ENCODE assay signal across 8 cellular contexts in genomic region chr1:228646717-228647522, GRCh38.
DNase-seq lines count a peak whose midpoint lies in the region; ATAC-seq, FAIRE-seq and TF ChIP-seq lines count a peak whose summit lies in the region.

No MANE protein-coding gene starts in this region.

- no peaks in the 10 kb centered on the region for H3K36me3 ChIP-seq in uterus

- FAIRE-seq in GM12891 (lab: Jason Lieb, UNC) = no peak

- H3K27ac ChIP-seq in uterus = peak overlapping the region in 1 of 2 donors; percentile 62

- TF ChIP-seq POLR2A in GM12891 (IDR thresholded peaks at IDR 0.05; ENCODE audit: low read depth, low read length) (no peak), uterus (IDR thresholded peaks at IDR 0.05) (no peak)

- H3K4me3 Mint-ChIP-seq in activated B cell treated with CpG ODN at 0.5 μM for 24 hours = peak overlapping the region; percentile 88

- POLR2A ChIA-PET in AG04449 (lab: Yijun Ruan, JAX) (no interaction called here), activated B cell treated with CpG ODN at 0.5 μM for 24 hours (lab: Charles Lee) (no interaction called here)

- CTCF ChIA-PET in AG04449 (lab: Yijun Ruan, JAX) = no interaction called here
- CTCF ChIA-PET in activated B cell treated with CpG ODN at 0.5 μM for 24 hours (lab: Charles Lee) = no interaction called here

- H3K9me3 Mint-ChIP-seq in activated B cell treated with CpG ODN at 0.5 μM for 24 hours = no peaks in the 10 kb centered on the region

- ATAC-seq in activated B cell treated with CpG ODN at 0.5 μM for 24 hours (ENCODE audit: low read depth) = peak; percentile 73

- peaks cover 26% of the 10 kb centered on the region for H3K4me1 Mint-ChIP-seq in activated B cell treated with CpG ODN at 0.5 μM for 24 hours

- no peaks in the 10 kb centered on the region for H3K9me3 ChIP-seq in uterus

- H3K36me3 Mint-ChIP-seq in activated B cell treated with CpG ODN at 0.5 μM for 24 hours (ENCODE audit: low read depth) = no peaks in the 10 kb centered on the region

- H3K27me3 Mint-ChIP-seq in activated B cell treated with CpG ODN at 0.5 μM for 24 hours = peaks cover 36% of the 10 kb centered on the region

- peaks cover 0 to 44% of the 10 kb centered on the region in 2 donors for H3K27me3 ChIP-seq in uterus

- H3K4me1 ChIP-seq in uterus = peaks cover 0 to 17% of the 10 kb centered on the region in 2 donors

- H3K4me3 ChIP-seq in AG04449 (ENCODE audit: low read depth, low read length) = peak overlapping the region; percentile 59
- H3K4me3 ChIP-seq in epithelial cell of proximal tubule (ENCODE audit: low read depth, low read length) = peak overlapping the region; percentile 65
- peak overlapping the region; percentile 27 to 48 for H3K4me3 ChIP-seq in uterus

- DNase-seq in AG04449 (ENCODE audit: low read depth, low spot score) (no peak), GM12891 (ENCODE audit: insufficient read length, low spot score) (peak; percentile 20), NCI-H1694 (lab: John Stamatoyannopoulos, UW) (peak; percentile 58), activated B cell treated with CpG ODN at 0.5 μM for 24 hours (peak; percentile 41), epithelial cell of proximal tubule (ENCODE audit: low read depth) (no peak), myocyte (ENCODE audit: low read depth) (peak; percentile 54), uterus (peak; percentile 31 to 33), superior temporal gyrus (ENCODE audit: extremely low spot score) (no peak)

- intact Hi-C loops in activated B cell treated with CpG ODN at 0.5 μM for 24 hours (cut with micrococcal nuclease) (no loop called here), uterus (cut with DNase I; ENCODE audit: low total_unique reads) (no loop called here)

- TF ChIP-seq CTCF in AG04449 (IDR thresholded peaks at IDR 0.05; ENCODE audit: insufficient read depth, low read length, missing control alignments) (no peak), activated B cell treated with CpG ODN at 0.5 μM for 24 hours (IDR thresholded peaks at IDR 0.05) (no peak), epithelial cell of proximal tubule (conservative IDR thresholded peaks at IDR 0.05; ENCODE audit: low read depth, low read length) (no peak), uterus (IDR thresholded peaks at IDR 0.05) (no peak)

- H3K27ac Mint-ChIP-seq in activated B cell treated with CpG ODN at 0.5 μM for 24 hours = peak overlapping the region; percentile 62

TF ChIP-seq in GM12891, 5 proteins besides CTCF, POLR2A, EP300 and RAD21:
- TF ChIP-seq POLR2AphosphoS5 (IDR thresholded peaks at IDR 0.05; ENCODE audit: low read depth, low read length) = no peak
- TF ChIP-seq SPI1 (IDR thresholded peaks at IDR 0.05; ENCODE audit: low read depth, low read length) = no peak

Comparison
In these comparisons a context has a peak if more than half of its experiments do, and no peak if none do; other contexts are left out.
1. DNase-seq: peak in GM12891 (single experiment), NCI-H1694 (single experiment), activated B cell treated with CpG ODN at 0.5 μM for 24 hours (single experiment), myocyte (single experiment) and uterus (2 of 2); none in AG04449 (single experiment), epithelial cell of proximal tubule (single experiment) and superior temporal gyrus (single experiment).
2. Peak in every context shown above with its lines, with median percentiles within 50 percentile points of each other: H3K4me3 ChIP-seq.